In the genomic region with DNA sequence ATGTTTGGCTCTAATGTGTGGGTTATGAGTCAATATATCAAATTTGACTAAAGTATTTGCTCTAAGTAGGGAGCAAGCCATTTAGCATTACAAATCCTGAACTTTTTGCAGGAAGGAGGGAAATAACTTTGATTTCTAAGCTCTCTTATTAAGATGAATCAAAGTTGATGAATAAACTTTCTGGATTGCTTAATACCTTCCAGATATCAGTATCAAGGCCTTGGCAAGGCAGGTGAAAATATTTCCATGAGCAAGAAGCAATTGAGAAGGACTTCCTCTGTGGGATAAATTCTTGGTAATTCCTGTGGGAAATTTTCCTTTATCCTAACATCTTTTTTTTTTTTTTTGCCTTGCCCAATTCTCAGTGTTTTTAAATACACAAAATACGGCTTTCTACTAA, we compare ENCODE assay signal across 1 cellular context.
TF ChIP-seq lines count a peak whose summit lies in the region.

No MANE protein-coding gene starts in this region.

TF ChIP-seq in GM23338, 12 proteins besides CTCF, POLR2A, EP300 and RAD21 (continued from another document):
- no peak for TF ChIP-seq REST (IDR thresholded peaks at IDR 0.05; ENCODE audit: unreplicated experiment)
- TF ChIP-seq ZNF114 (CRISPR knock-in tag; IDR thresholded peaks at IDR 0.05): no peak
- TF ChIP-seq STAT1 (IDR thresholded peaks at IDR 0.05; ENCODE audit: unreplicated experiment): no peak
- no peak for TF ChIP-seq EZH2phosphoT487 (IDR thresholded peaks at IDR 0.05; ENCODE audit: unreplicated experiment)
- TF ChIP-seq JUNB (IDR thresholded peaks at IDR 0.05; ENCODE audit: unreplicated experiment): no peak
- TF ChIP-seq POLR2AphosphoS5 (IDR thresholded peaks at IDR 0.05; ENCODE audit: low read depth): no peak
- TF ChIP-seq, protein P1, sequence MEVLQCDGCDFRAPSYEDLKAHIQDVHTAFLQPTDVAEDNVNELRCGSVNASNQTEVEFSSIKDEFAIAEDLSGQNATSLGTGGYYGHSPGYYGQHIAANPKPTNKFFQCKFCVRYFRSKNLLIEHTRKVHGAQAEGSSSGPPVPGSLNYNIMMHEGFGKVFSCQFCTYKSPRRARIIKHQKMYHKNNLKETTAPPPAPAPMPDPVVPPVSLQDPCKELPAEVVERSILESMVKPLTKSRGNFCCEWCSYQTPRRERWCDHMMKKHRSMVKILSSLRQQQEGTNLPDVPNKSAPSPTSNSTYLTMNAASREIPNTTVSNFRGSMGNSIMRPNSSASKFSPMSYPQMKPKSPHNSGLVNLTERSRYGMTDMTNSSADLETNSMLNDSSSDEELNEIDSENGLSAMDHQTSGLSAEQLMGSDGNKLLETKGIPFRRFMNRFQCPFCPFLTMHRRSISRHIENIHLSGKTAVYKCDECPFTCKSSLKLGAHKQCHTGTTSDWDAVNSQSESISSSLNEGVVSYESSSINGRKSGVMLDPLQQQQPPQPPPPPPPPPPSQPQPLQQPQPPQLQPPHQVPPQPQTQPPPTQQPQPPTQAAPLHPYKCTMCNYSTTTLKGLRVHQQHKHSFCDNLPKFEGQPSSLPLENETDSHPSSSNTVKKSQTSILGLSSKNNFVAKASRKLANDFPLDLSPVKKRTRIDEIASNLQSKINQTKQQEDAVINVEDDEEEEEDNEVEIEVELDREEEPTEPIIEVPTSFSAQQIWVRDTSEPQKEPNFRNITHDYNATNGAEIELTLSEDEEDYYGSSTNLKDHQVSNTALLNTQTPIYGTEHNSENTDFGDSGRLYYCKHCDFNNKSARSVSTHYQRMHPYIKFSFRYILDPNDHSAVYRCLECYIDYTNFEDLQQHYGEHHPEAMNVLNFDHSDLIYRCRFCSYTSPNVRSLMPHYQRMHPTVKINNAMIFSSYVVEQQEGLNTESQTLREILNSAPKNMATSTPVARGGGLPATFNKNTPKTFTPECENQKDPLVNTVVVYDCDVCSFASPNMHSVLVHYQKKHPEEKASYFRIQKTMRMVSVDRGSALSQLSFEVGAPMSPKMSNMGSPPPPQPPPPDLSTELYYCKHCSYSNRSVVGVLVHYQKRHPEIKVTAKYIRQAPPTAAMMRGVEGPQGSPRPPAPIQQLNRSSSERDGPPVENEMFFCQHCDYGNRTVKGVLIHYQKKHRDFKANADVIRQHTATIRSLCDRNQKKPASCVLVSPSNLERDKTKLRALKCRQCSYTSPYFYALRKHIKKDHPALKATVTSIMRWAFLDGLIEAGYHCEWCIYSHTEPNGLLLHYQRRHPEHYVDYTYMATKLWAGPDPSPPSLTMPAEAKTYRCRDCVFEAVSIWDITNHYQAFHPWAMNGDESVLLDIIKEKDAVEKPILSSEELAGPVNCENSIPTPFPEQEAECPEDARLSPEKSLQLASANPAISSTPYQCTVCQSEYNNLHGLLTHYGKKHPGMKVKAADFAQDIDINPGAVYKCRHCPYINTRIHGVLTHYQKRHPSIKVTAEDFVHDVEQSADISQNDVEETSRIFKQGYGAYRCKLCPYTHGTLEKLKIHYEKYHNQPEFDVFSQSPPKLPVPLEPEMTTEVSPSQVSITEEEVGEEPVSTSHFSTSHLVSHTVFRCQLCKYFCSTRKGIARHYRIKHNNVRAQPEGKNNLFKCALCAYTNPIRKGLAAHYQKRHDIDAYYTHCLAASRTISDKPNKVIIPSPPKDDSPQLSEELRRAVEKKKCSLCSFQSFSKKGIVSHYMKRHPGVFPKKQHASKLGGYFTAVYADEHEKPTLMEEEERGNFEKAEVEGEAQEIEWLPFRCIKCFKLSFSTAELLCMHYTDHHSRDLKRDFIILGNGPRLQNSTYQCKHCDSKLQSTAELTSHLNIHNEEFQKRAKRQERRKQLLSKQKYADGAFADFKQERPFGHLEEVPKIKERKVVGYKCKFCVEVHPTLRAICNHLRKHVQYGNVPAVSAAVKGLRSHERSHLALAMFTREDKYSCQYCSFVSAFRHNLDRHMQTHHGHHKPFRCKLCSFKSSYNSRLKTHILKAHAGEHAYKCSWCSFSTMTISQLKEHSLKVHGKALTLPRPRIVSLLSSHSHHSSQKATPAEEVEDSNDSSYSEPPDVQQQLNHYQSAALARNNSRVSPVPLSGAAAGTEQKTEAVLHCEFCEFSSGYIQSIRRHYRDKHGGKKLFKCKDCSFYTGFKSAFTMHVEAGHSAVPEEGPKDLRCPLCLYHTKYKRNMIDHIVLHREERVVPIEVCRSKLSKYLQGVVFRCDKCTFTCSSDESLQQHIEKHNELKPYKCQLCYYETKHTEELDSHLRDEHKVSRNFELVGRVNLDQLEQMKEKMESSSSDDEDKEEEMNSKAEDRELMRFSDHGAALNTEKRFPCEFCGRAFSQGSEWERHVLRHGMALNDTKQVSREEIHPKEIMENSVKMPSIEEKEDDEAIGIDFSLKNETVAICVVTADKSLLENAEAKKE (CRISPR knock-in tag; IDR thresholded peaks at IDR 0.05): no peak
- TF ChIP-seq CREB1 (CRISPR knock-in tag; IDR thresholded peaks at IDR 0.05; ENCODE audit: low read depth): no peak
